Comparison of ENCODE assay signal across 8 cellular contexts in genomic region chr13:99658266-99658991, GRCh38. TPM values are rescaled to one million over a fixed set of nuclear protein-coding genes. Genes with fewer than 3 reads are reported as not detected.
DNase-seq lines count a peak whose midpoint lies in the region; ATAC-seq and TF ChIP-seq lines count a peak whose summit lies in the region.

No MANE protein-coding gene starts in this region.

- no peaks in the 10 kb centered on the region for H3K9me3 Mint-ChIP-seq in activated T-cell treated with anti-CD3 and anti-CD28 coated beads, Interleukin-2, amount 50 U/mL, for 24 hours
- H3K9me3 Mint-ChIP-seq in stimulated activated naive B cell treated with anti-CD40 and anti-IgM and Interleukin-4, amounts not matched to agents 10 μg/mL and 1 μg/mL and 100 μg/mL, for 72 hours: no peaks in the 10 kb centered on the region

- H3K36me3 ChIP-seq in esophagus muscularis mucosa: no peaks in the 10 kb centered on the region
- no peaks in the 10 kb centered on the region for H3K36me3 ChIP-seq in mucosa of stomach (ENCODE audit: control insufficient read depth, insufficient read depth, low read length)

- H3K9ac ChIP-seq in mucosa of stomach (ENCODE audit: low read length): peak overlapping the region; percentile 76

- intact Hi-C loops in esophagus muscularis mucosa (cut with DNase I): loop anchor here (5.0 to 10.0 kb wide), 3 partner anchors 316 to 859 kb away; partner anchors contain the start of gene ZIC5

- DNase-seq in G401 (ENCODE audit: low spot score) (peak; percentile 91), NCI-H524 treated with DMSO at 0.1 percent for 48 hours (lab: John Stamatoyannopoulos, UW) (peak; percentile 38), esophagus muscularis mucosa (ENCODE audit: extremely low spot score) (peak; percentile 93), NCI-H226 (no peak)
- peak; percentile 71 for DNase-seq in activated T-cell treated with anti-CD3 and anti-CD28 coated beads, Interleukin-2, amount 50 U/mL, for 24 hours
- DNase-seq in stimulated activated naive B cell treated with anti-CD40 and anti-IgM and Interleukin-4, amounts not matched to agents 10 μg/mL and 1 μg/mL and 100 μg/mL, for 72 hours: peak; percentile 13

- H3K9me3 ChIP-seq in esophagus muscularis mucosa (no peaks in the 10 kb centered on the region), mucosa of stomach (ENCODE audit: control insufficient read depth, low read length) (no peaks in the 10 kb centered on the region)

- TF ChIP-seq POLR2A in esophagus muscularis mucosa (IDR thresholded peaks at IDR 0.05; ENCODE audit: low read depth): no peak

- TF ChIP-seq CTCF in esophagus muscularis mucosa (IDR thresholded peaks at IDR 0.05): peak; percentile 33 to 53 (median 46)

- H3K27ac Mint-ChIP-seq in activated T-cell treated with anti-CD3 and anti-CD28 coated beads, Interleukin-2, amount 50 U/mL, for 24 hours: peak overlapping the region; percentile 76
- peak overlapping the region; percentile 56 for H3K27ac Mint-ChIP-seq in stimulated activated naive B cell treated with anti-CD40 and anti-IgM and Interleukin-4, amounts not matched to agents 10 μg/mL and 1 μg/mL and 100 μg/mL, for 72 hours

- no peaks in the 10 kb centered on the region for H3K27me3 Mint-ChIP-seq in activated T-cell treated with anti-CD3 and anti-CD28 coated beads, Interleukin-2, amount 50 U/mL, for 24 hours
- peaks cover 3 to 14% of the 10 kb centered on the region in 2 donors for H3K27me3 Mint-ChIP-seq in stimulated activated naive B cell treated with anti-CD40 and anti-IgM and Interleukin-4, amounts not matched to agents 10 μg/mL and 1 μg/mL and 100 μg/mL, for 72 hours

- no peaks in the 10 kb centered on the region for H3K36me3 Mint-ChIP-seq in activated T-cell treated with anti-CD3 and anti-CD28 coated beads, Interleukin-2, amount 50 U/mL, for 24 hours (ENCODE audit: low read depth)
- H3K36me3 Mint-ChIP-seq in stimulated activated naive B cell treated with anti-CD40 and anti-IgM and Interleukin-4, amounts not matched to agents 10 μg/mL and 1 μg/mL and 100 μg/mL, for 72 hours: no peaks in the 10 kb centered on the region

- H3K4me3 Mint-ChIP-seq in activated T-cell treated with anti-CD3 and anti-CD28 coated beads, Interleukin-2, amount 50 U/mL, for 24 hours: peak overlapping the region; percentile 74
- H3K4me3 Mint-ChIP-seq in stimulated activated naive B cell treated with anti-CD40 and anti-IgM and Interleukin-4, amounts not matched to agents 10 μg/mL and 1 μg/mL and 100 μg/mL, for 72 hours: peak overlapping the region; percentile 81 to 91

- H3K27me3 ChIP-seq in esophagus muscularis mucosa: no peaks in the 10 kb centered on the region
- H3K27me3 ChIP-seq in mucosa of stomach (ENCODE audit: control insufficient read depth, insufficient read depth, low read length): no peaks in the 10 kb centered on the region

- H3K4me1 ChIP-seq in esophagus muscularis mucosa (peaks cover 9 to 30% (median 27%) of the 10 kb centered on the region in 4 donors), mucosa of stomach (ENCODE audit: control insufficient read depth, insufficient read depth, low read length) (peaks cover 7% of the 10 kb centered on the region)

- H3K27ac ChIP-seq in esophagus muscularis mucosa (replicated peaks in 1 of 4): peak overlapping the region; percentile 80 to 88 (median 85)

- 5% methylated on average over 19 of the region's 26 CpGs for WGBS in esophagus muscularis mucosa

- no peak for TF ChIP-seq EP300 in esophagus muscularis mucosa (IDR thresholded peaks at IDR 0.05)

- H3K4me3 ChIP-seq in esophagus muscularis mucosa: peak overlapping the region; percentile 60 to 66 (median 63)
- H3K4me3 ChIP-seq in mucosa of stomach (ENCODE audit: low read length): peak overlapping the region; percentile 46

- ATAC-seq in HG02763 (IDR thresholded peaks at IDR 0.05; ENCODE audit: unreplicated experiment): peak; percentile 44
- ATAC-seq in stimulated activated naive B cell treated with anti-CD40 and anti-IgM and Interleukin-4, amounts not matched to agents 10 μg/mL and 1 μg/mL and 100 μg/mL, for 72 hours (replicated peaks): peak; percentile 70 to 74

- H3K4me1 Mint-ChIP-seq in activated T-cell treated with anti-CD3 and anti-CD28 coated beads, Interleukin-2, amount 50 U/mL, for 24 hours (ENCODE audit: low read depth): peaks cover 54% of the 10 kb centered on the region
- peaks cover 10 to 25% of the 10 kb centered on the region in 2 donors for H3K4me1 Mint-ChIP-seq in stimulated activated naive B cell treated with anti-CD40 and anti-IgM and Interleukin-4, amounts not matched to agents 10 μg/mL and 1 μg/mL and 100 μg/mL, for 72 hours

- in situ Hi-C loops in G401 (cut with HindIII; ENCODE audit: low sequenced_read_pairs): no loop called here

RNA-seq across cellular contexts. Expression of gene CLYBL, which starts 51.9 kb away (rescaled TPM):
- total RNA-seq in G401 (2014; rRNA removed; shearing (Covaris generic)): 13.4 and 14.1 TPM in 2 replicates
- 10 to 100 TPM in 2 of 4 donors, 1 to 10 TPM in 2; 7.5 to 11.7 (median 9.4) TPM for total RNA-seq in esophagus muscularis mucosa
